9 cellular contexts compared by ENCODE assay signal in genomic region chr7:30800785-30801252, GRCh38. TPM values are rescaled to one million over a fixed set of nuclear protein-coding genes. Genes with fewer than 3 reads are reported as not detected.
DNase-seq lines count a peak whose midpoint lies in the region; ATAC-seq, FAIRE-seq and TF ChIP-seq lines count a peak whose summit lies in the region.
"Had no signal": no experiment of that assay in that cellular context is flagged by ENCODE, and none has a peak within 500 bp of the region (broad histone marks: within the 10 kb centered on the region; RNA-seq: fewer than 3 reads in every experiment).

No MANE protein-coding gene starts in this region.

- H3K36me3 ChIP-seq in PC-3 (ENCODE audit: low read depth, low read length): no peaks in the 10 kb centered on the region

- TF ChIP-seq CTCF in D721Med (IDR thresholded peaks at IDR 0.05; ENCODE audit: insufficient read depth, missing control alignments): peak; percentile 83
- TF ChIP-seq CTCF in PC-3 (conservative IDR thresholded peaks at IDR 0.05; ENCODE audit: low read depth, low read length): peak; percentile 86

- H3K4me3 Mint-ChIP-seq in immature natural killer cell: no peak overlapping the region
- H3K4me3 Mint-ChIP-seq: stimulated activated naive CD8-positive, alpha-beta T cell treated with anti-CD3 and anti-CD28 coated beads, Interleukin-15, Interleukin-2, amounts not matched to agents 100 ng/mL and 50 ng/mL, for 24 hours had no signal

- H3F3A ChIP-seq in PC-3 (ENCODE audit: low read length, unreplicated experiment): no peaks in the 10 kb centered on the region

- no peak overlapping the region for H3K4me3 ChIP-seq in PC-3 (ENCODE audit: low read length)

- H3K79me2 ChIP-seq in PC-3 (ENCODE audit: low read length): no peaks in the 10 kb centered on the region

- FAIRE-seq in D721Med (lab: Jason Lieb, UNC): no peak

- peak; percentile 71 for DNase-seq in D721Med (ENCODE audit: insufficient read length, low spot score)
- DNase-seq in KBM-7: peak; percentile 75
- peak; percentile 80 for DNase-seq in PC-3
- DNase-seq in T47D (ENCODE audit: low read depth in 1 of 2, low spot score in 1 of 2): peak; percentile 80 to 86
- DNase-seq in immature natural killer cell: peak in 2 of 3 donors; percentile 2 to 14
- peak; percentile 11 for DNase-seq in stimulated activated CD4-positive, alpha-beta T cell treated with anti-CD3 and anti-CD28 coated beads, Interleukin-4, amount 100 ng/mL, for 24 hours

- no peaks in the 10 kb centered on the region for H3K9me2 ChIP-seq in PC-3 (replicated peaks; ENCODE audit: low read length)

- no TSS peak for BruUV-seq in PC-3 (replicated peaks; lab: Mats Ljungman, UMichigan)

- ATAC-seq in GM19351 (IDR thresholded peaks at IDR 0.05; ENCODE audit: unreplicated experiment) (peak; percentile 33), PC-3 (peak; percentile 34), HG02840 (IDR thresholded peaks at IDR 0.05; ENCODE audit: low FRiP score, unreplicated experiment) (no peak)

- in situ Hi-C loops in KBM-7 (cut with MboI; ENCODE audit: low pct_unique_long_range_greater_than_20kb, low sequenced_read_pairs): no loop called here
- in situ Hi-C loops in T47D (cut with HindIII; ENCODE audit: low pct_unique_long_range_greater_than_20kb, low sequenced_read_pairs): no loop called here

- H3K27me3 ChIP-seq in PC-3 (ENCODE audit: low read length): no peaks in the 10 kb centered on the region

- no peaks in the 10 kb centered on the region for H3K36me3 Mint-ChIP-seq in immature natural killer cell

- H3K4me1 ChIP-seq in PC-3 (ENCODE audit: insufficient read depth, low read length): peaks cover 57% of the 10 kb centered on the region

- CTCF ChIA-PET in PC-3 (lab: Charles Lee): interaction anchor here (0.5 to 1.2 kb wide), 2 partner anchors 14 to 322 kb away, joined by 3 read pairs; no protein-coding TSS in a partner anchor

- no peak overlapping the region for H3K27ac ChIP-seq in PC-3 (ENCODE audit: low read length)

- H2AFZ ChIP-seq in PC-3 (ENCODE audit: low read length): no peak overlapping the region

- no peaks in the 10 kb centered on the region for H3K27me3 Mint-ChIP-seq in immature natural killer cell (ENCODE audit: low read depth in 3 of 3)
- H3K27me3 Mint-ChIP-seq: stimulated activated naive CD8-positive, alpha-beta T cell treated with anti-CD3 and anti-CD28 coated beads, Interleukin-15, Interleukin-2, amounts not matched to agents 100 ng/mL and 50 ng/mL, for 24 hours had no signal

- peaks cover 2 to 7% of the 10 kb centered on the region in 2 donors for H3K4me1 Mint-ChIP-seq in immature natural killer cell

- H4K20me1 ChIP-seq in PC-3 (ENCODE audit: low read length): no peaks in the 10 kb centered on the region

- H3K27ac Mint-ChIP-seq in immature natural killer cell: no peak overlapping the region
- H3K27ac Mint-ChIP-seq: stimulated activated naive CD8-positive, alpha-beta T cell treated with anti-CD3 and anti-CD28 coated beads, Interleukin-15, Interleukin-2, amounts not matched to agents 100 ng/mL and 50 ng/mL, for 24 hours had no signal

- H3K9me3 Mint-ChIP-seq in immature natural killer cell: no peaks in the 10 kb centered on the region
- H3K9me3 Mint-ChIP-seq: stimulated activated naive CD8-positive, alpha-beta T cell treated with anti-CD3 and anti-CD28 coated beads, Interleukin-15, Interleukin-2, amounts not matched to agents 100 ng/mL and 50 ng/mL, for 24 hours had no signal

- no peak overlapping the region for H3K9ac ChIP-seq in PC-3 (ENCODE audit: low read length)

- H3K9me3 ChIP-seq in PC-3 (ENCODE audit: low read length): no peaks in the 10 kb centered on the region

- intact Hi-C loops in PC-3 (cut with micrococcal nuclease): loop anchor here (1.0 to 5.0 kb wide), 3 partner anchors 86 to 321 kb away; no protein-coding TSS in a partner anchor

- POLR2A ChIA-PET in PC-3 (lab: Charles Lee; ENCODE audit: unreplicated experiment): no interaction called here

- H3K4me2 ChIP-seq in PC-3 (ENCODE audit: low read length): peak overlapping the region; percentile 71

RNA-seq across cellular contexts. Expression of gene MINDY4, which starts 29.6 kb away (rescaled TPM):
- 3.0 TPM in 2 replicates for total RNA-seq in PC-3 (2014; rRNA removed)
- under 1 TPM in 2 of 3 donors, not detected in 1; 0.45 to 0.71 TPM for polyA plus RNA-seq in immature natural killer cell

RNA-seq across cellular contexts. Expression of gene INMT, which starts 48.9 kb away (rescaled TPM):
- not detected in 2 replicates for total RNA-seq in PC-3 (2014; rRNA removed)
- not detected for polyA plus RNA-seq in immature natural killer cell

Comparison
In these comparisons a context has a peak if more than half of its experiments do, and no peak if none do; other contexts are left out.
1. DNase-seq: peak in every context shown above with its lines; median percentile 83 in T47D; 80 in PC-3; 75 in KBM-7; 71 in D721Med; 11 in stimulated activated CD4-positive, alpha-beta T cell treated with anti-CD3 and anti-CD28 coated beads, Interleukin-4, amount 100 ng/mL, for 24 hours; 8 in immature natural killer cell.